ENCODE assay signal across 28 cellular contexts in the genomic region with DNA sequence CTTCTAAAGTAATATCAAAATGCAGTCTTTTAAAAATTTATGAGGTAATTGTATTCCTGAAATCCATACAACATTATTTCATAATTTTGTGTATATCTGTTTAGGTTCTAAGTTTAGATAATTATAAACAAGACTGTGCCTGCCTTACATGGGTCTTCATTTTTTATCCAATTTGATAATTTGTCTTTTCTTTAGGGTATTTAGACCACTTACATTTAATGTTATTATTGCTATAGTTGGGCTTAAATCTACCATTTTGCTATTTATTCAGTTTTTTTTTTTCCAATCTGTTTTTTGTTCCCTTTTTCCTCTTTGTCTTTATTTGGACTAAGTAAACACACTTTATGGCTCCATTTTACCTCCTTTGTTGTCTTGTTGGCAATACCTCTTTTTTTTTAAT.
DNase-seq lines count a peak whose midpoint lies in the region; ATAC-seq, FAIRE-seq and TF ChIP-seq lines count a peak whose summit lies in the region.
"Had no signal": no experiment of that assay in that cellular context is flagged by ENCODE, and none has a peak within 500 bp of the region (broad histone marks: within the 10 kb centered on the region; RNA-seq: fewer than 3 reads in every experiment).

No MANE protein-coding gene starts in this region.

- intact Hi-C loops in K562 (cut with micrococcal nuclease): no loop called here

- FAIRE-seq in K562 (lab: Jason Lieb, UNC): no peak
- FAIRE-seq: A204.1, A549 had no signal

- no peak for TF ChIP-seq POLR2A in K562 (conservative IDR thresholded peaks at IDR 0.05)

- H3K9ac ChIP-seq in K562 (ENCODE audit: insufficient read depth in 1 of 2, low read depth in 2 of 2, low read length in 2 of 2): no peak overlapping the region
- H3K9ac ChIP-seq: BLaER1; BLaER1 treated with 17β-estradiol and CSF1 and Interleukin-3, amounts not matched to agents 10 nM and 100 nM had no signal

- no peaks in the 10 kb centered on the region for H3K79me2 ChIP-seq in K562 (ENCODE audit: control insufficient read depth, insufficient read depth, low read length)

- BruUV-seq in K562 (replicated peaks; lab: Mats Ljungman, UMichigan): no TSS peak

- TF ChIP-seq RAD21 in K562 (CRISPR knock-in tag; conservative IDR thresholded peaks at IDR 0.05 in 1 of 2, IDR thresholded peaks at IDR 0.05 in 1 of 2): no peak

- TF ChIP-seq EP300 in K562 (IDR thresholded peaks at IDR 0.05; ENCODE audit: low read length): no peak

- no peak overlapping the region for H3K4me2 ChIP-seq in K562 (ENCODE audit: insufficient read depth, low read length)
- H3K4me2 ChIP-seq: A549; BLaER1; BLaER1 treated with 17β-estradiol and CSF1 and Interleukin-3, amounts not matched to agents 10 nM and 100 nM had no signal

- H3K4me3 ChIP-seq in K562: no peak overlapping the region
- H3K4me3 ChIP-seq: A549; BLaER1; BLaER1 treated with 17β-estradiol and CSF1 and Interleukin-3, amounts not matched to agents 10 nM and 100 nM had no signal

- no peak for DNase-seq in K562 (ENCODE audit: extremely low read depth in 1 of 4, low spot score in 3 of 4)
- DNase-seq in stimulated activated CD4-positive, alpha-beta T cell treated with anti-CD3 and anti-CD28 coated beads, Interleukin-4, amount 100 ng/mL, for 1 hour: no peak
- DNase-seq: 8988T; ACHN; AML-193; BE2C; C1 segment of cervical spinal cord; Caco-2; Calu3; CD4-positive, alpha-beta memory T cell; CD4-positive, alpha-beta T cell; CD4-positive, CD25-positive, alpha-beta regulatory T cell; CD8-positive, alpha-beta memory T cell; CD8-positive, alpha-beta T cell; COR-L47; DMS 273 treated with DMSO at 0.1 percent for 48 hours; DMS153; DMS53; DMS79; DMS79 treated with DMSO at 0.1 percent for 48 hours; DND-41; EL had no signal

- H2AFZ ChIP-seq in K562 (ENCODE audit: low read depth, low read length): no peak overlapping the region

- H3K36me3 ChIP-seq in K562 (ENCODE audit: control insufficient read depth, insufficient read depth, low read length): no peaks in the 10 kb centered on the region
- H3K36me3 ChIP-seq: BE2C; BLaER1; BLaER1 treated with 17β-estradiol and CSF1 and Interleukin-3, amounts not matched to agents 10 nM and 100 nM had no signal

- in situ Hi-C loops in K562 (cut with MboI): no loop called here

- no peaks in the 10 kb centered on the region for H4K20me1 ChIP-seq in K562 (replicated peaks; ENCODE audit: control insufficient read depth, insufficient read depth, low read length)
- H4K20me1 ChIP-seq: BLaER1; BLaER1 treated with 17β-estradiol and CSF1 and Interleukin-3, amounts not matched to agents 10 nM and 100 nM had no signal

- H3K9me3 ChIP-seq in K562 (replicated peaks; ENCODE audit: control insufficient read depth, insufficient read depth, low read depth, low read length): no peaks in the 10 kb centered on the region
- H3K9me3 ChIP-seq: BE2C, Caco-2 had no signal

- H3K4me1 ChIP-seq in K562 (replicated peaks in 1 of 2; ENCODE audit: control insufficient read depth in 2 of 2, insufficient read depth in 2 of 2, low read length in 2 of 2): no peaks in the 10 kb centered on the region
- H3K4me1 ChIP-seq: BE2C; BLaER1; BLaER1 treated with 17β-estradiol and CSF1 and Interleukin-3, amounts not matched to agents 10 nM and 100 nM; Caco-2 had no signal

- no peak overlapping the region for H3K27ac ChIP-seq in K562 (ENCODE audit: extremely low read depth, low read depth, low read length)
- H3K27ac ChIP-seq: 22Rv1; A549; BLaER1; BLaER1 treated with 17β-estradiol and CSF1 and Interleukin-3, amounts not matched to agents 10 nM and 100 nM; C4-2B had no signal

- ATAC-seq in K562: no peak
- ATAC-seq: A549; CD8-positive, alpha-beta T cell had no signal

- CTCF ChIA-PET in K562 (lab: Yijun Ruan, JAX; ENCODE audit: low intra/inter-chr PET ratio): no interaction called here

- TF ChIP-seq CTCF in K562 (IDR thresholded peaks at IDR 0.05 in 2 of 3, conservative IDR thresholded peaks at IDR 0.05 in 1 of 3; ENCODE audit: insufficient read depth in 2 of 3, low read depth in 1 of 3, low read length in 3 of 3): no peak

- H3K27me3 ChIP-seq in K562 (ENCODE audit: control insufficient read depth in 2 of 2, insufficient read depth in 2 of 2, low read length in 2 of 2): no peaks in the 10 kb centered on the region
- H3K27me3 ChIP-seq: BE2C; BLaER1; BLaER1 treated with 17β-estradiol and CSF1 and Interleukin-3, amounts not matched to agents 10 nM and 100 nM had no signal

- POLR2A ChIA-PET in K562 (lab: Yijun Ruan, JAX): no interaction called here

- no peaks in the 10 kb centered on the region for H3K9me1 ChIP-seq in K562 (ENCODE audit: control insufficient read depth, insufficient read depth, low read length)

TF ChIP-seq in K562, 482 proteins besides CTCF, POLR2A, EP300 and RAD21:
- no peak for TF ChIP-seq STAT5A (IDR thresholded peaks at IDR 0.05; ENCODE audit: borderline replicate concordance, low read length)
- no peak for TF ChIP-seq HMG20B (CRISPR knock-in tag; IDR thresholded peaks at IDR 0.05)
- no peak for TF ChIP-seq ZNF644 (tag; IDR thresholded peaks at IDR 0.05; ENCODE audit: low read depth)
- TF ChIP-seq ZNF507 (tag; conservative IDR thresholded peaks at IDR 0.05): peak; percentile 93
